9 cellular contexts compared by ENCODE assay signal in genomic region chr16:85157813-85158701, GRCh38. TPM values are rescaled to one million over a fixed set of nuclear protein-coding genes. Genes with fewer than 3 reads are reported as not detected.
A peak's percentile ranks its signal among the peaks of the same experiment; 100 is the strongest.
DNase-seq lines count a peak whose midpoint lies in the region; ATAC-seq and TF ChIP-seq lines count a peak whose summit lies in the region.
"Had no signal": no experiment of that assay in that cellular context is flagged by ENCODE, and none has a peak within 500 bp of the region (broad histone marks: within the 10 kb centered on the region; RNA-seq: fewer than 3 reads in every experiment).

No MANE protein-coding gene starts in this region.

- TF ChIP-seq EP300 in esophagus muscularis mucosa (IDR thresholded peaks at IDR 0.05), result no peak

- 80% methylated on average over 18 of the region's 19 CpGs for WGBS in esophagus muscularis mucosa

- H3K27me3 Mint-ChIP-seq in activated CD8-positive, alpha-beta memory T cell treated with anti-CD3 and anti-CD28 coated beads, Interleukin-2, amount 10 ng/mL, durations not matched to agents 7 days and 5 days, result peaks cover 2% of the 10 kb centered on the region

- H3K27me3 ChIP-seq in upper lobe of right lung (no peaks in the 10 kb centered on the region), esophagus muscularis mucosa (no peaks in the 10 kb centered on the region)

- no peak for TF ChIP-seq POLR2A in esophagus muscularis mucosa (IDR thresholded peaks at IDR 0.05; ENCODE audit: low read depth)

- intact Hi-C loops in upper lobe of right lung (cut with DNase I), result no loop called here
- intact Hi-C loops in esophagus muscularis mucosa (cut with DNase I), result no loop called here

- H3K27ac ChIP-seq in upper lobe of right lung (no peak overlapping the region), esophagus muscularis mucosa (replicated peaks in 1 of 4) (no peak overlapping the region)

- H3K4me3 ChIP-seq in upper lobe of right lung, result no peak overlapping the region
- no peak overlapping the region for H3K4me3 ChIP-seq in esophagus muscularis mucosa

- H3K9me3 Mint-ChIP-seq in activated CD8-positive, alpha-beta memory T cell treated with anti-CD3 and anti-CD28 coated beads, Interleukin-2, amount 10 ng/mL, durations not matched to agents 7 days and 5 days (ENCODE audit: low read depth), result no peaks in the 10 kb centered on the region

- peaks cover 19% of the 10 kb centered on the region for H3K4me1 ChIP-seq in upper lobe of right lung
- peaks cover 34 to 45% (median 41%) of the 10 kb centered on the region in 4 donors for H3K4me1 ChIP-seq in esophagus muscularis mucosa

- H3K9me3 ChIP-seq in upper lobe of right lung (no peaks in the 10 kb centered on the region), esophagus muscularis mucosa (no peaks in the 10 kb centered on the region)

- peak; percentile 19 for DNase-seq in stimulated activated CD4-positive, alpha-beta T cell treated with anti-CD3 and anti-CD28 coated beads, Interleukin-4, amount 100 ng/mL, for 1 hour
- DNase-seq in stimulated activated CD4-positive, alpha-beta T cell treated with anti-CD3 and anti-CD28 coated beads, Interleukin-1b, Interleukin-23, amount 100 ng/mL, for 48 hours, result no peak
- DNase-seq in activated CD8-positive, alpha-beta memory T cell treated with anti-CD3 and anti-CD28 coated beads, Interleukin-2, amount 10 ng/mL, durations not matched to agents 7 days and 5 days, result peak; percentile 45
- no peak for DNase-seq in left lobe of liver (ENCODE audit: low spot score)
- DNase-seq in upper lobe of right lung, result no peak
- DNase-seq in esophagus muscularis mucosa (ENCODE audit: extremely low spot score), result no peak
- no peak for DNase-seq in SIG-M5 (lab: John Stamatoyannopoulos, UW)

- ATAC-seq in activated CD8-positive, alpha-beta memory T cell treated with anti-CD3 and anti-CD28 coated beads, Interleukin-2, amount 10 ng/mL, durations not matched to agents 7 days and 5 days, result peak; percentile 58
- ATAC-seq in left lobe of liver (peak; percentile 7), upper lobe of right lung (peak; percentile 63), HG03354 (IDR thresholded peaks at IDR 0.05; ENCODE audit: poor library complexity, severe bottlenecking, unreplicated experiment) (no peak)

- H3K36me3 Mint-ChIP-seq in activated CD8-positive, alpha-beta memory T cell treated with anti-CD3 and anti-CD28 coated beads, Interleukin-2, amount 10 ng/mL, durations not matched to agents 7 days and 5 days, result no peaks in the 10 kb centered on the region

- CTCF ChIA-PET in activated CD8-positive, alpha-beta memory T cell treated with anti-CD3 and anti-CD28 coated beads, Interleukin-2, amount 10 ng/mL, durations not matched to agents 7 days and 5 days (lab: Charles Lee), result interaction anchor here (1.5 kb wide), 1 partner anchor 458 kb away, joined by 4 read pairs; no protein-coding TSS in a partner anchor

- peaks cover 9% of the 10 kb centered on the region for H3K4me1 Mint-ChIP-seq in activated CD8-positive, alpha-beta memory T cell treated with anti-CD3 and anti-CD28 coated beads, Interleukin-2, amount 10 ng/mL, durations not matched to agents 7 days and 5 days

- H3K4me3 Mint-ChIP-seq in activated CD8-positive, alpha-beta memory T cell treated with anti-CD3 and anti-CD28 coated beads, Interleukin-2, amount 10 ng/mL, durations not matched to agents 7 days and 5 days, result peak overlapping the region; percentile 4

- peak overlapping the region; percentile 77 for H3K27ac Mint-ChIP-seq in activated CD8-positive, alpha-beta memory T cell treated with anti-CD3 and anti-CD28 coated beads, Interleukin-2, amount 10 ng/mL, durations not matched to agents 7 days and 5 days

- TF ChIP-seq CTCF in upper lobe of right lung (IDR thresholded peaks at IDR 0.05), result no peak
- no peak for TF ChIP-seq CTCF in esophagus muscularis mucosa (IDR thresholded peaks at IDR 0.05)

- H3K36me3 ChIP-seq in upper lobe of right lung (no peaks in the 10 kb centered on the region), esophagus muscularis mucosa (no peaks in the 10 kb centered on the region)

RNA-seq across cellular contexts. Expression of gene CIBAR2, which starts 45.8 kb away (rescaled TPM):
- total RNA-seq in activated CD8-positive, alpha-beta memory T cell treated with anti-CD3 and anti-CD28 coated beads, Interleukin-2, amount 10 ng/mL, durations not matched to agents 7 days and 5 days, result not detected
- total RNA-seq in left lobe of liver, result not detected
- not detected for total RNA-seq in upper lobe of right lung
- not detected for total RNA-seq in esophagus muscularis mucosa
- total RNA-seq: renal cortical epithelial cell had no signal

Comparison
In these comparisons a context has a peak if more than half of its experiments do, and no peak if none do; other contexts are left out.
1. DNase-seq: peak in stimulated activated CD4-positive, alpha-beta T cell treated with anti-CD3 and anti-CD28 coated beads, Interleukin-4, amount 100 ng/mL, for 1 hour (single experiment) and activated CD8-positive, alpha-beta memory T cell treated with anti-CD3 and anti-CD28 coated beads, Interleukin-2, amount 10 ng/mL, durations not matched to agents 7 days and 5 days (single experiment); none in stimulated activated CD4-positive, alpha-beta T cell treated with anti-CD3 and anti-CD28 coated beads, Interleukin-1b, Interleukin-23, amount 100 ng/mL, for 48 hours (single experiment), left lobe of liver (single experiment), upper lobe of right lung (single experiment), esophagus muscularis mucosa (single experiment) and SIG-M5 (single experiment).